In the genomic region with DNA sequence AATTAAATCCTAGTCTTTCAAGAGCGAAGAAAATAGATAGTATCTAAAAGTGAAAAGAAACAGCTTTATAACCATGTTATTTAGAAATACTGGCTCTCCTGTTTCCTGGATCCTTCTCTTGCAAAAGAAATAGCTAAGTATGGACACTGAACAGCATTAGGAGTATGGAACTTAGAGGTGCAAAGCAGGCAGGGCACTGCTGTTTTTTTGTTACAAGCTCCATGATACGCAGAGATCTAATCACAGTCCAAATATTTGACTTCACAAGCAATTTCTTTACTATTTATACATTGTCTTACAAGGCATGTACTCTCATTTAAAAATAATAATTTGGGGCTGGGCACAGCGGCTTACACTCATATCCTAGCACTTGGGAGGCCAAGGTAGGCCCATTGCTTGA, we compare ENCODE assay signal across 17 cellular contexts. TPM values are rescaled to one million over a fixed set of nuclear protein-coding genes. Genes with fewer than 3 reads are reported as not detected.
DNase-seq lines count a peak whose midpoint lies in the region; TF ChIP-seq lines count a peak whose summit lies in the region.
"Had no signal": no experiment of that assay in that cellular context is flagged by ENCODE, and none has a peak within 500 bp of the region (broad histone marks: within the 10 kb centered on the region; RNA-seq: fewer than 3 reads in every experiment).

No MANE protein-coding gene starts in this region.

- no peaks in the 10 kb centered on the region for H3K27me3 ChIP-seq in CD8-positive, alpha-beta memory T cell (ENCODE audit: insufficient read depth, low read length, poor library complexity, severe bottlenecking)
- H3K27me3 ChIP-seq in PC-9 (ENCODE audit: insufficient read depth, low read depth) = no peaks in the 10 kb centered on the region
- H3K27me3 ChIP-seq: dorsolateral prefrontal cortex, SJCRH30, upper lobe of left lung had no signal

- H3K4me3 Mint-ChIP-seq in T-helper 1 cell treated with Interleukin-12 subunit alpha and Interleukin-12 subunit beta and Interleukin-4 antibody, amounts not matched to agents 30 μg/mL and 1 μg/mL, for 36 hours = no peak overlapping the region
- no peak overlapping the region for H3K4me3 Mint-ChIP-seq in CD8-positive, alpha-beta memory T cell
- no peak overlapping the region for H3K4me3 Mint-ChIP-seq in activated CD4-positive, alpha-beta memory T cell treated with anti-CD3 and anti-CD28 coated beads for 36 hours
- H3K4me3 Mint-ChIP-seq in mesothelial cell of epicardium = no peak overlapping the region
- H3K4me3 Mint-ChIP-seq: activated naive CD4-positive, alpha-beta T cell treated with anti-CD3 and anti-CD28 coated beads, Interleukin-2, amount 50 U/mL, for 24 hours had no signal

- TF ChIP-seq CTCF in mesothelial cell of epicardium (IDR thresholded peaks at IDR 0.05; ENCODE audit: unreplicated experiment) (no peak), PC-9 (conservative IDR thresholded peaks at IDR 0.05) (no peak)

- peaks cover 39% of the 10 kb centered on the region for H3K4me1 Mint-ChIP-seq in T-helper 1 cell treated with Interleukin-12 subunit alpha and Interleukin-12 subunit beta and Interleukin-4 antibody, amounts not matched to agents 30 μg/mL and 1 μg/mL, for 36 hours (ENCODE audit: low read depth)
- H3K4me1 Mint-ChIP-seq in CD8-positive, alpha-beta memory T cell = peaks cover 57 to 82% (median 74%) of the 10 kb centered on the region in 3 donors
- H3K4me1 Mint-ChIP-seq in activated CD4-positive, alpha-beta memory T cell treated with anti-CD3 and anti-CD28 coated beads for 36 hours (ENCODE audit: low read depth) = peaks cover 54% of the 10 kb centered on the region
- peaks cover 5% of the 10 kb centered on the region for H3K4me1 Mint-ChIP-seq in mesothelial cell of epicardium

- no peaks in the 10 kb centered on the region for H3K9me3 Mint-ChIP-seq in T-helper 1 cell treated with Interleukin-12 subunit alpha and Interleukin-12 subunit beta and Interleukin-4 antibody, amounts not matched to agents 30 μg/mL and 1 μg/mL, for 36 hours
- H3K9me3 Mint-ChIP-seq in CD8-positive, alpha-beta memory T cell = no peaks in the 10 kb centered on the region
- no peaks in the 10 kb centered on the region for H3K9me3 Mint-ChIP-seq in activated CD4-positive, alpha-beta memory T cell treated with anti-CD3 and anti-CD28 coated beads for 36 hours
- no peaks in the 10 kb centered on the region for H3K9me3 Mint-ChIP-seq in mesothelial cell of epicardium
- H3K9me3 Mint-ChIP-seq: activated naive CD4-positive, alpha-beta T cell treated with anti-CD3 and anti-CD28 coated beads, Interleukin-2, amount 50 U/mL, for 24 hours had no signal

- peak overlapping the region; percentile 76 for H3K27ac Mint-ChIP-seq in T-helper 1 cell treated with Interleukin-12 subunit alpha and Interleukin-12 subunit beta and Interleukin-4 antibody, amounts not matched to agents 30 μg/mL and 1 μg/mL, for 36 hours
- peak overlapping the region in 6 of 8 donors; percentile 15 to 55 (median 36) for H3K27ac Mint-ChIP-seq in CD8-positive, alpha-beta memory T cell
- peak overlapping the region; percentile 71 for H3K27ac Mint-ChIP-seq in activated CD4-positive, alpha-beta memory T cell treated with anti-CD3 and anti-CD28 coated beads for 36 hours
- peak overlapping the region; percentile 61 for H3K27ac Mint-ChIP-seq in mesothelial cell of epicardium
- H3K27ac Mint-ChIP-seq: CD4-positive, alpha-beta memory T cell had no signal

- no peaks in the 10 kb centered on the region for H3K36me3 ChIP-seq in CD8-positive, alpha-beta memory T cell (ENCODE audit: insufficient read depth, low read length)
- peaks cover 8% of the 10 kb centered on the region; the same call in 1 of the 2 replicates for H3K36me3 ChIP-seq in PC-9 (ENCODE audit: low read depth)

- H4K20me1 ChIP-seq in PC-9 (ENCODE audit: insufficient read depth) = peaks cover 66% of the 10 kb centered on the region

- H2AFZ ChIP-seq in PC-9 = no peak overlapping the region

- H3K4me1 ChIP-seq in CD8-positive, alpha-beta memory T cell (ENCODE audit: insufficient read depth, low read length) = peaks cover 22% of the 10 kb centered on the region
- H3K4me1 ChIP-seq in PC-9 (replicated peaks; ENCODE audit: insufficient read depth) = 0 out of 2 replicates have a peak, but pooled peaks cover 5% of the 10 kb centered on the region

- intact Hi-C loops in activated CD4-positive, alpha-beta memory T cell treated with anti-CD3 and anti-CD28 coated beads for 36 hours (cut with micrococcal nuclease) = no loop called here
- intact Hi-C loops in PC-9 (cut with micrococcal nuclease; ENCODE audit: unreplicated experiment) = no loop called here

- no peaks in the 10 kb centered on the region for H3K27me3 Mint-ChIP-seq in T-helper 1 cell treated with Interleukin-12 subunit alpha and Interleukin-12 subunit beta and Interleukin-4 antibody, amounts not matched to agents 30 μg/mL and 1 μg/mL, for 36 hours (ENCODE audit: low read depth)
- no peaks in the 10 kb centered on the region for H3K27me3 Mint-ChIP-seq in CD8-positive, alpha-beta memory T cell
- H3K27me3 Mint-ChIP-seq in activated CD4-positive, alpha-beta memory T cell treated with anti-CD3 and anti-CD28 coated beads for 36 hours = no peaks in the 10 kb centered on the region
- no peaks in the 10 kb centered on the region for H3K27me3 Mint-ChIP-seq in mesothelial cell of epicardium (ENCODE audit: low read depth)
- H3K27me3 Mint-ChIP-seq: activated naive CD4-positive, alpha-beta T cell treated with anti-CD3 and anti-CD28 coated beads, Interleukin-2, amount 50 U/mL, for 24 hours; CD4-positive, alpha-beta memory T cell had no signal

- no peaks in the 10 kb centered on the region for H3K9me2 ChIP-seq in PC-9 (ENCODE audit: insufficient read depth)

- H3K9me3 ChIP-seq in CD8-positive, alpha-beta memory T cell (ENCODE audit: low read length) = no peaks in the 10 kb centered on the region
- H3K9me3 ChIP-seq in PC-9 (ENCODE audit: insufficient read depth, low read depth) = no peaks in the 10 kb centered on the region
- H3K9me3 ChIP-seq: SJCRH30, upper lobe of left lung had no signal

- CTCF ChIA-PET in CD8-positive, alpha-beta memory T cell (lab: Charles Lee) = interaction anchor here (2.6 kb wide), 1 partner anchor 11 kb away, joined by 7 read pairs; no protein-coding TSS in a partner anchor
- CTCF ChIA-PET in activated CD4-positive, alpha-beta memory T cell treated with anti-CD3 and anti-CD28 coated beads for 36 hours (lab: Charles Lee) = interaction anchor here (0.8 to 2.1 kb wide), 3 partner anchors 9 to 124 kb away, joined by 3 to 13 read pairs (median 10); no protein-coding TSS in a partner anchor
- CTCF ChIA-PET in PC-9 (lab: Charles Lee) = no interaction called here

- DNase-seq in T-helper 1 cell (no peak), mesothelial cell of epicardium (ENCODE audit: low spot score in 2 of 2, unreplicated experiment in 2 of 2) (no peak), PC-9 (no peak), NCI-H446 treated with DMSO at 0.1 percent for 48 hours (lab: John Stamatoyannopoulos, UW) (no peak), NCI-H748 (lab: John Stamatoyannopoulos, UW; ENCODE audit: unreplicated experiment) (no peak)
- no peak for DNase-seq in CD8-positive, alpha-beta memory T cell
- no peak for DNase-seq in activated CD4-positive, alpha-beta memory T cell treated with anti-CD3 and anti-CD28 coated beads for 36 hours
- DNase-seq: dorsolateral prefrontal cortex, mammary epithelial cell, MM.1S, NCI-H146, NCI-H510A treated with DMSO at 0.1 percent for 48 hours, SJCRH30, upper lobe of left lung had no signal

- H3F3A ChIP-seq in PC-9 (ENCODE audit: insufficient read depth, low read depth) = peaks cover 9% of the 10 kb centered on the region; the same call in 1 of the 2 replicates

- no peak overlapping the region for H3K4me2 ChIP-seq in PC-9

- no peak overlapping the region for H3K4me3 ChIP-seq in CD8-positive, alpha-beta memory T cell (ENCODE audit: low read length)
- no peak overlapping the region for H3K4me3 ChIP-seq in PC-9
- H3K4me3 ChIP-seq: dorsolateral prefrontal cortex, SJCRH30, upper lobe of left lung had no signal

- peaks cover 89% of the 10 kb centered on the region for H3K79me2 ChIP-seq in PC-9 (ENCODE audit: low read depth)

- peaks cover 18% of the 10 kb centered on the region for H3K36me3 Mint-ChIP-seq in T-helper 1 cell treated with Interleukin-12 subunit alpha and Interleukin-12 subunit beta and Interleukin-4 antibody, amounts not matched to agents 30 μg/mL and 1 μg/mL, for 36 hours (ENCODE audit: low read depth)
- H3K36me3 Mint-ChIP-seq in CD8-positive, alpha-beta memory T cell = peaks cover 0 to 20% (median 2%) of the 10 kb centered on the region in 3 donors
- H3K36me3 Mint-ChIP-seq in activated CD4-positive, alpha-beta memory T cell treated with anti-CD3 and anti-CD28 coated beads for 36 hours = peaks cover 6% of the 10 kb centered on the region
- peaks cover 3% of the 10 kb centered on the region for H3K36me3 Mint-ChIP-seq in mesothelial cell of epicardium

- BruUV-seq in PC-9 (replicated peaks; lab: Mats Ljungman, UMichigan) = no TSS peak

- H3K27ac ChIP-seq in CD8-positive, alpha-beta memory T cell (ENCODE audit: low read depth, low read length) = no peak overlapping the region
- no peak overlapping the region for H3K27ac ChIP-seq in PC-9
- H3K27ac ChIP-seq: SJCRH30 had no signal

- POLR2A ChIA-PET in CD8-positive, alpha-beta memory T cell (lab: Charles Lee) = no interaction called here
- POLR2A ChIA-PET in activated CD4-positive, alpha-beta memory T cell treated with anti-CD3 and anti-CD28 coated beads for 36 hours (lab: Charles Lee) = no interaction called here
- POLR2A ChIA-PET in PC-9 (lab: Charles Lee; ENCODE audit: unreplicated experiment) = interaction anchor here (0.7 kb wide), 1 partner anchor 193 kb away, joined by 3 read pairs; the partner anchor contains the start of gene MMP24OS

RNA-seq across cellular contexts. Expression of gene TRPC4AP, which starts 7.6 kb away (rescaled TPM):
- 10 to 100 TPM; 51.2 to 53.4 TPM for total RNA-seq in CD8-positive, alpha-beta memory T cell
- 59.8 TPM for polyA plus RNA-seq in CD8-positive, alpha-beta memory T cell
- 10 to 100 TPM; 45.8 to 48.3 TPM for total RNA-seq in activated CD4-positive, alpha-beta memory T cell treated with anti-CD3 and anti-CD28 coated beads for 36 hours
- 93.8 to 96.2 TPM (median 95.6 TPM) in 3 replicates for total RNA-seq in mesothelial cell of epicardium
- total RNA-seq in PC-9 (2021) = 51.0 and 51.9 TPM in 2 replicates
